Comparison of ENCODE assay signal across 1 cellular context in the genomic region with DNA sequence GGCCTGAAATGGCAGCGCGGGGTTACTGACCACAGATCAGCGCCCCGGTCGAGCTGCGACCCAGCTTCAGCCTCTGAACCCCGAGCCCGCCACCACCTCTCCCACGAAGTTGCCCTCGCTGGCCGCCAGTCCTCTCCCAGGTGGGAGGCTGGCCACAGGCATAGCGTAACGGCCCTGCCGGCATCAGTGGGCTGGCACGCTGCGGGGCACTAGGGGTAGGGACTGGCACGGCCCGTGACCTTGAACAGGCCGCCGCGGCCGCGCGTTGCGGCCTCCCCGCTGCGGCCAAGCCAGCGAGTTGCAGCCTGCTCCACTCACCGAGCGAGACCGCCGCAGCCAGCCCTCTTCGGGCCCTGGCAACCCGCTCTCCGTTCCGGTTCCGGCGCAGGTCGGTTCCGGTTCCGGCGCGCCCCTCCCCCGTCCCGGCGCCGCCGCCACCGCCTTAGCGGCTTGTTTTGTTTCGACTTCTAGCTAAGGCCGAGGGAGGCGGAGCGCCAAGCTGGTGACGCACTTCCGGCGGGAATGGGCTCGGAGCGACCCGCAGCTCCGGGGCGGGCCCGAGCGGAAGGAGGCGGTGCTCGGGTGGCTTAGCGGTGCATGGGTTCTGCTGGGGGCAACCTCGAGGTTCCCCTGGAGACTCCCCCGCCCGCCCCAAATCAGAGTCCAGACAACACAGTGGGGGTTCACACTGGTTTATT.
TF ChIP-seq lines count a peak whose summit lies in the region.

A gene with protein sequence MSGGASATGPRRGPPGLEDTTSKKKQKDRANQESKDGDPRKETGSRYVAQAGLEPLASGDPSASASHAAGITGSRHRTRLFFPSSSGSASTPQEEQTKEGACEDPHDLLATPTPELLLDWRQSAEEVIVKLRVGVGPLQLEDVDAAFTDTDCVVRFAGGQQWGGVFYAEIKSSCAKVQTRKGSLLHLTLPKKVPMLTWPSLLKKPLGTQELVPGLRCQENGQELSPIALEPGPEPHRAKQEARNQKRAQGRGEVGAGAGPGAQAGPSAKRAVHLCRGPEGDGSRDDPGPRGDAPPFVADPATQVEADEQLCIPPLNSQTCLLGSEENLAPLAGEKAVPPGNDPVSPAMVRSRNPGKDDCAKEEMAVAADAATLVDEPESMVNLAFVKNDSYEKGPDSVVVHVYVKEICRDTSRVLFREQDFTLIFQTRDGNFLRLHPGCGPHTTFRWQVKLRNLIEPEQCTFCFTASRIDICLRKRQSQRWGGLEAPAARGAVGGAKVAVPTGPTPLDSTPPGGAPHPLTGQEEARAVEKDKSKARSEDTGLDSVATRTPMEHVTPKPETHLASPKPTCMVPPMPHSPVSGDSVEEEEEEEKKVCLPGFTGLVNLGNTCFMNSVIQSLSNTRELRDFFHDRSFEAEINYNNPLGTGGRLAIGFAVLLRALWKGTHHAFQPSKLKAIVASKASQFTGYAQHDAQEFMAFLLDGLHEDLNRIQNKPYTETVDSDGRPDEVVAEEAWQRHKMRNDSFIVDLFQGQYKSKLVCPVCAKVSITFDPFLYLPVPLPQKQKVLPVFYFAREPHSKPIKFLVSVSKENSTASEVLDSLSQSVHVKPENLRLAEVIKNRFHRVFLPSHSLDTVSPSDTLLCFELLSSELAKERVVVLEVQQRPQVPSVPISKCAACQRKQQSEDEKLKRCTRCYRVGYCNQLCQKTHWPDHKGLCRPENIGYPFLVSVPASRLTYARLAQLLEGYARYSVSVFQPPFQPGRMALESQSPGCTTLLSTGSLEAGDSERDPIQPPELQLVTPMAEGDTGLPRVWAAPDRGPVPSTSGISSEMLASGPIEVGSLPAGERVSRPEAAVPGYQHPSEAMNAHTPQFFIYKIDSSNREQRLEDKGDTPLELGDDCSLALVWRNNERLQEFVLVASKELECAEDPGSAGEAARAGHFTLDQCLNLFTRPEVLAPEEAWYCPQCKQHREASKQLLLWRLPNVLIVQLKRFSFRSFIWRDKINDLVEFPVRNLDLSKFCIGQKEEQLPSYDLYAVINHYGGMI (N-terminal part only) (minus strand): TSS at position 386 of the 698 bp plus-strand sequence. CDS start 1,678 bp downstream, outside the sequence.

TF ChIP-seq in WTC11, 78 proteins besides CTCF, POLR2A, EP300 and RAD21 (continued from another document and continues in another):
- TF ChIP-seq, protein P1, sequence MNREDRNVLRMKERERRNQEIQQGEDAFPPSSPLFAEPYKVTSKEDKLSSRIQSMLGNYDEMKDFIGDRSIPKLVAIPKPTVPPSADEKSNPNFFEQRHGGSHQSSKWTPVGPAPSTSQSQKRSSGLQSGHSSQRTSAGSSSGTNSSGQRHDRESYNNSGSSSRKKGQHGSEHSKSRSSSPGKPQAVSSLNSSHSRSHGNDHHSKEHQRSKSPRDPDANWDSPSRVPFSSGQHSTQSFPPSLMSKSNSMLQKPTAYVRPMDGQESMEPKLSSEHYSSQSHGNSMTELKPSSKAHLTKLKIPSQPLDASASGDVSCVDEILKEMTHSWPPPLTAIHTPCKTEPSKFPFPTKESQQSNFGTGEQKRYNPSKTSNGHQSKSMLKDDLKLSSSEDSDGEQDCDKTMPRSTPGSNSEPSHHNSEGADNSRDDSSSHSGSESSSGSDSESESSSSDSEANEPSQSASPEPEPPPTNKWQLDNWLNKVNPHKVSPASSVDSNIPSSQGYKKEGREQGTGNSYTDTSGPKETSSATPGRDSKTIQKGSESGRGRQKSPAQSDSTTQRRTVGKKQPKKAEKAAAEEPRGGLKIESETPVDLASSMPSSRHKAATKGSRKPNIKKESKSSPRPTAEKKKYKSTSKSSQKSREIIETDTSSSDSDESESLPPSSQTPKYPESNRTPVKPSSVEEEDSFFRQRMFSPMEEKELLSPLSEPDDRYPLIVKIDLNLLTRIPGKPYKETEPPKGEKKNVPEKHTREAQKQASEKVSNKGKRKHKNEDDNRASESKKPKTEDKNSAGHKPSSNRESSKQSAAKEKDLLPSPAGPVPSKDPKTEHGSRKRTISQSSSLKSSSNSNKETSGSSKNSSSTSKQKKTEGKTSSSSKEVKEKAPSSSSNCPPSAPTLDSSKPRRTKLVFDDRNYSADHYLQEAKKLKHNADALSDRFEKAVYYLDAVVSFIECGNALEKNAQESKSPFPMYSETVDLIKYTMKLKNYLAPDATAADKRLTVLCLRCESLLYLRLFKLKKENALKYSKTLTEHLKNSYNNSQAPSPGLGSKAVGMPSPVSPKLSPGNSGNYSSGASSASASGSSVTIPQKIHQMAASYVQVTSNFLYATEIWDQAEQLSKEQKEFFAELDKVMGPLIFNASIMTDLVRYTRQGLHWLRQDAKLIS (CRISPR knock-in tag; IDR thresholded peaks at IDR 0.05; ENCODE audit: borderline replicate concordance), result 0 out of 2 replicates have a peak, but pooled peaks have one; percentile 52
- TF ChIP-seq ZNF317 (CRISPR knock-in tag; IDR thresholded peaks at IDR 0.05; ENCODE audit: borderline replicate concordance, low read depth) (no peak), ZBTB21 (CRISPR knock-in tag; IDR thresholded peaks at IDR 0.05; ENCODE audit: borderline replicate concordance) (no peak), ZNF512 (CRISPR knock-in tag; IDR thresholded peaks at IDR 0.05; ENCODE audit: borderline replicate concordance) (no peak), HMGXB4 (CRISPR knock-in tag; IDR thresholded peaks at IDR 0.05) (peak; percentile 70; the same call in 1 of the 2 replicates), ETV6 (CRISPR knock-in tag; IDR thresholded peaks at IDR 0.05) (peak; percentile 86), PRDM15 (CRISPR knock-in tag; IDR thresholded peaks at IDR 0.05) (no peak), NFATC4 (CRISPR knock-in tag; IDR thresholded peaks at IDR 0.05) (no peak), SOX15 (CRISPR knock-in tag; IDR thresholded peaks at IDR 0.05) (no peak), AR (CRISPR knock-in tag; IDR thresholded peaks at IDR 0.05) (no peak), FOXK1 (CRISPR knock-in tag; IDR thresholded peaks at IDR 0.05) (peak; percentile 97), E2F1 (CRISPR knock-in tag; IDR thresholded peaks at IDR 0.05) (no peak), TEAD4 (CRISPR knock-in tag; IDR thresholded peaks at IDR 0.05) (no peak), MYBL2 (CRISPR knock-in tag; IDR thresholded peaks at IDR 0.05) (peak; percentile 79), ZNF263 (CRISPR knock-in tag; IDR thresholded peaks at IDR 0.05; ENCODE audit: low read depth) (no peak), NFYB (CRISPR knock-in tag; conservative IDR thresholded peaks at IDR 0.05; ENCODE audit: low read depth) (no peak), SMAD4 (CRISPR knock-in tag; IDR thresholded peaks at IDR 0.05) (no peak), PREB (CRISPR knock-in tag; IDR thresholded peaks at IDR 0.05; ENCODE audit: borderline replicate concordance) (no peak), ZNF425 (CRISPR knock-in tag; conservative IDR thresholded peaks at IDR 0.05) (no peak)
- TF ChIP-seq, protein P2, sequence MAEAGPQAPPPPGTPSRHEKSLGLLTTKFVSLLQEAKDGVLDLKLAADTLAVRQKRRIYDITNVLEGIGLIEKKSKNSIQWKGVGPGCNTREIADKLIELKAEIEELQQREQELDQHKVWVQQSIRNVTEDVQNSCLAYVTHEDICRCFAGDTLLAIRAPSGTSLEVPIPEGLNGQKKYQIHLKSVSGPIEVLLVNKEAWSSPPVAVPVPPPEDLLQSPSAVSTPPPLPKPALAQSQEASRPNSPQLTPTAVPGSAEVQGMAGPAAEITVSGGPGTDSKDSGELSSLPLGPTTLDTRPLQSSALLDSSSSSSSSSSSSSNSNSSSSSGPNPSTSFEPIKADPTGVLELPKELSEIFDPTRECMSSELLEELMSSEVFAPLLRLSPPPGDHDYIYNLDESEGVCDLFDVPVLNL (CRISPR knock-in tag; IDR thresholded peaks at IDR 0.05; ENCODE audit: borderline replicate concordance, low read depth), result no peak
